Comparison of ENCODE assay signal across 8 cellular contexts in the genomic region with DNA sequence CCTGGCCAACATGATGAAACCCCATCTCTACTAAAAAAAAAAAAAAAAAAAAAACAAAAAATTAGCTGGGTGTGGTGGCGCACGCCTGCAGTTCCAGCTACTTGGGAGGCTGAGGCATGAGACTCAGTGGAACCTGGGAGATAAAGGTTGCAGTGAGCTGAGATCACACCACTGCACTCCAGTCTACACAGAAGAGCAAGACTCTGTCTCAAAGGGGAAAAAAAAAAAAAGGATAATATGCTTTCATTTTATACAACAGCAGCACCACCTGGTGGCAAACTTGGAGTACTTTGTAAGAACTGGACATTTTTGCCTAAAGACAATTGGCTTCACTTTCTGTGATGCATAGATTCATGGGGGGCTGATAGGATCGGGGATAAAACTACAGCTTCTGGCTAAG.
DNase-seq lines count a peak whose midpoint lies in the region; ATAC-seq and TF ChIP-seq lines count a peak whose summit lies in the region.

No MANE protein-coding gene starts in this region.

- TF ChIP-seq CTCF in NB4 (IDR thresholded peaks at IDR 0.05; ENCODE audit: low read depth, low read length) (peak; percentile 58), astrocyte of the cerebellum (IDR thresholded peaks at IDR 0.05; ENCODE audit: low read depth, low read length, missing control alignments) (peak; percentile 54)

- no peak for ATAC-seq in HG03175 (IDR thresholded peaks at IDR 0.05; ENCODE audit: unreplicated experiment)
- no peak for ATAC-seq in HG03520 (IDR thresholded peaks at IDR 0.05; ENCODE audit: unreplicated experiment)

- H3K4me3 ChIP-seq in NB4 (ENCODE audit: low read depth, low read length) (no peak overlapping the region), astrocyte of the cerebellum (ENCODE audit: low read depth, low read length) (no peak overlapping the region)

- in situ Hi-C loops in astrocyte of the cerebellum (cut with HindIII; ENCODE audit: low sequenced_read_pairs), result no loop called here

- no peak for TF ChIP-seq POLR2A in NB4 (IDR thresholded peaks at IDR 0.05; ENCODE audit: extremely low read depth, insufficient read length)

- peak; percentile 16 for DNase-seq in GDM1 (lab: John Stamatoyannopoulos, UW)
- peak; percentile 81 for DNase-seq in NB4 (ENCODE audit: low read depth)
- peak; percentile 61 for DNase-seq in T follicular helper cell (ENCODE audit: low read depth)
- DNase-seq in astrocyte of the cerebellum (ENCODE audit: low read depth), result peak; percentile 72
- DNase-seq in iPS-NIHi11 (ENCODE audit: low spot score), result peak; percentile 58
- DNase-seq in stimulated activated CD4-positive, alpha-beta T cell treated with anti-CD3 and anti-CD28 coated beads, Interleukin-2, amount 100 ng/mL, for 24 hours, result peak; percentile 57 to 72

Comparison
In these comparisons a context has a peak if more than half of its experiments do, and no peak if none do; other contexts are left out.
1. DNase-seq: peak in every context shown above with its lines; median percentile 81 in NB4; 72 in astrocyte of the cerebellum; 64 in stimulated activated CD4-positive, alpha-beta T cell treated with anti-CD3 and anti-CD28 coated beads, Interleukin-2, amount 100 ng/mL, for 24 hours; 61 in T follicular helper cell; 58 in iPS-NIHi11; 16 in GDM1.